Comparison of ENCODE assay signal across 1 cellular context in genomic region chr6:99746261-99746895, GRCh38.
TF ChIP-seq lines count a peak whose summit lies in the region.

No MANE protein-coding gene starts in this region.

TF ChIP-seq in GM23338, 12 proteins besides CTCF, POLR2A, EP300 and RAD21 (continued from another document):
- no peak for TF ChIP-seq ZNF462 (CRISPR knock-in tag; IDR thresholded peaks at IDR 0.05)
- no peak for TF ChIP-seq EZH2phosphoT487 (IDR thresholded peaks at IDR 0.05; ENCODE audit: unreplicated experiment)
